In the genomic region with DNA sequence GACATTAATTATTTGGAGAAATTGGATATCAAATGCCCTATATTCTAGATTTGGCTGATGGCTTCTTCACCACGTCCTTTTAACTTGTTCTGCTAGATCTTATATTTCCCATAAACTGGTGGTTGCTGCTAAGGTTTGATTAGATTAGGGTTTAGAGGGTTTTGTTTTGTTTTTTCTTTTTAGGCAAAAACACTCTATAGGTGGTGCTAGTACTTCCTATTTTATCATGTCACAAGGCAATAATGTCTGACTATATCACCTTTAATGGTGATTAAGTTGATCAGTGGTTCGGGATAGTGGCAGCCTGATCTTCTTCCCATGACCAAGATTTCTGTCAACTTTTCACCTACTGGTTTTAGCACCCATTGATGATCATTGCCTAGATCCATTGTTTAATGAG, we compare ENCODE assay signal across 25 cellular contexts.
DNase-seq lines count a peak whose midpoint lies in the region; ATAC-seq, FAIRE-seq and TF ChIP-seq lines count a peak whose summit lies in the region.
"Had no signal": no experiment of that assay in that cellular context is flagged by ENCODE, and none has a peak within 500 bp of the region (broad histone marks: within the 10 kb centered on the region; RNA-seq: fewer than 3 reads in every experiment).

No MANE protein-coding gene starts in this region.

- ATAC-seq in stimulated activated naive CD8-positive, alpha-beta T cell treated with anti-CD3 and anti-CD28 coated beads, Interleukin-15, amount 100 ng/mL, for 72 hours, result no peak
- ATAC-seq in RWPE2 (ENCODE audit: low read depth) (no peak), GM18505 (IDR thresholded peaks at IDR 0.05; ENCODE audit: unreplicated experiment) (no peak)
- ATAC-seq: A549, psoas muscle had no signal

- H3K4me3 Mint-ChIP-seq in stimulated activated naive CD8-positive, alpha-beta T cell treated with anti-CD3 and anti-CD28 coated beads, Interleukin-15, Interleukin-2, amounts not matched to agents 100 ng/mL and 50 ng/mL, for 24 hours, result no peak overlapping the region
- H3K4me3 Mint-ChIP-seq in stimulated activated naive CD8-positive, alpha-beta T cell treated with anti-CD3 and anti-CD28 coated beads, Interleukin-15, amount 100 ng/mL, for 72 hours, result no peak overlapping the region
- H3K4me3 Mint-ChIP-seq in dendritic cell treated with granulocyte-macrophage colony-stimulating factor and Interleukin-4, amounts not matched to agents 40 ng/mL and 50 ng/mL, for 4 days, result no peak overlapping the region
- H3K4me3 Mint-ChIP-seq: neural crest cell had no signal

- H3K36me3 ChIP-seq in RWPE2 (ENCODE audit: low read depth) (no peaks in the 10 kb centered on the region), MG63 (no peaks in the 10 kb centered on the region), small intestine (ENCODE audit: control insufficient read depth in 2 of 2, insufficient read depth in 2 of 2, low read length in 2 of 2) (peaks cover 0 to 1% of the 10 kb centered on the region in 2 donors)
- H3K36me3 ChIP-seq: HAP-1 had no signal

- H3K4me1 ChIP-seq in RWPE2 (ENCODE audit: insufficient read depth, poor library complexity, severe bottlenecking), result peaks cover 10% of the 10 kb centered on the region
- no peaks in the 10 kb centered on the region for H3K4me1 ChIP-seq in small intestine (ENCODE audit: control insufficient read depth in 2 of 2, insufficient read depth in 1 of 2, low read depth in 1 of 2, low read length in 1 of 2)
- H3K4me1 ChIP-seq: HAP-1 had no signal

- H3K27ac Mint-ChIP-seq in stimulated activated naive CD8-positive, alpha-beta T cell treated with anti-CD3 and anti-CD28 coated beads, Interleukin-15, Interleukin-2, amounts not matched to agents 100 ng/mL and 50 ng/mL, for 24 hours, result peak overlapping the region; percentile 78
- no peak overlapping the region for H3K27ac Mint-ChIP-seq in stimulated activated naive CD8-positive, alpha-beta T cell treated with anti-CD3 and anti-CD28 coated beads, Interleukin-15, amount 100 ng/mL, for 72 hours
- H3K27ac Mint-ChIP-seq in dendritic cell treated with granulocyte-macrophage colony-stimulating factor and Interleukin-4, amounts not matched to agents 40 ng/mL and 50 ng/mL, for 4 days, result peak overlapping the region; percentile 42

- H3K4me1 Mint-ChIP-seq in stimulated activated naive CD8-positive, alpha-beta T cell treated with anti-CD3 and anti-CD28 coated beads, Interleukin-15, Interleukin-2, amounts not matched to agents 100 ng/mL and 50 ng/mL, for 24 hours (ENCODE audit: low read depth), result peaks cover 75% of the 10 kb centered on the region
- peaks cover 62% of the 10 kb centered on the region for H3K4me1 Mint-ChIP-seq in stimulated activated naive CD8-positive, alpha-beta T cell treated with anti-CD3 and anti-CD28 coated beads, Interleukin-15, amount 100 ng/mL, for 72 hours
- H3K4me1 Mint-ChIP-seq in dendritic cell treated with granulocyte-macrophage colony-stimulating factor and Interleukin-4, amounts not matched to agents 40 ng/mL and 50 ng/mL, for 4 days (ENCODE audit: low read depth), result peaks cover 72% of the 10 kb centered on the region

- H3K4me3 ChIP-seq in RWPE2 (ENCODE audit: severe bottlenecking) (no peak overlapping the region), MG63 (no peak overlapping the region), small intestine (ENCODE audit: low read depth in 1 of 2, low read length in 2 of 2) (no peak overlapping the region)
- H3K4me3 ChIP-seq: A549, HAP-1, psoas muscle had no signal

- no peaks in the 10 kb centered on the region for H3K9me3 ChIP-seq in RWPE2 (ENCODE audit: severe bottlenecking)
- no peaks in the 10 kb centered on the region for H3K9me3 ChIP-seq in MG63
- no peaks in the 10 kb centered on the region for H3K9me3 ChIP-seq in small intestine (ENCODE audit: control insufficient read depth, low read depth)
- H3K9me3 ChIP-seq: A549, HAP-1, psoas muscle had no signal

- no peaks in the 10 kb centered on the region for H3K9me3 Mint-ChIP-seq in stimulated activated naive CD8-positive, alpha-beta T cell treated with anti-CD3 and anti-CD28 coated beads, Interleukin-15, Interleukin-2, amounts not matched to agents 100 ng/mL and 50 ng/mL, for 24 hours
- H3K9me3 Mint-ChIP-seq in stimulated activated naive CD8-positive, alpha-beta T cell treated with anti-CD3 and anti-CD28 coated beads, Interleukin-15, amount 100 ng/mL, for 72 hours, result no peaks in the 10 kb centered on the region
- H3K9me3 Mint-ChIP-seq in dendritic cell treated with granulocyte-macrophage colony-stimulating factor and Interleukin-4, amounts not matched to agents 40 ng/mL and 50 ng/mL, for 4 days, result no peaks in the 10 kb centered on the region
- H3K9me3 Mint-ChIP-seq: neural crest cell had no signal

- TF ChIP-seq CTCF in RWPE2 (IDR thresholded peaks at IDR 0.05; ENCODE audit: poor library complexity, severe bottlenecking), result peak; percentile 24

- intact Hi-C loops in dendritic cell treated with granulocyte-macrophage colony-stimulating factor and Interleukin-4, amounts not matched to agents 40 ng/mL and 50 ng/mL, for 4 days (cut with micrococcal nuclease), result no loop called here

- WGBS in small intestine, 3 donors, result 70 to 83% (median 76%) methylated on average over 2 of the region's 2 CpGs

- no peak for DNase-seq in stimulated activated naive CD8-positive, alpha-beta T cell treated with anti-CD3 and anti-CD28 coated beads, Interleukin-15, amount 100 ng/mL, for 72 hours
- DNase-seq in RWPE2 (ENCODE audit: low spot score) (no peak), MG63 (no peak), small intestine (no peak)
- DNase-seq in activated CD4-positive, alpha-beta T cell treated with anti-CD3 and anti-CD28 coated beads, Interleukin-2, amount 50 U/mL, for 4 hours, result no peak
- DNase-seq: activated CD4-positive, alpha-beta T cell treated with anti-CD3 and anti-CD28 coated beads for 4 hours; activated CD8-positive, alpha-beta memory T cell treated with anti-CD3 and anti-CD28 coated beads, Interleukin-2, amount 50 U/mL, for 4 hours; activated naive CD4-positive, alpha-beta T cell; DND-41; hypothalamus; kidney; mammary epithelial cell; NCI-H1048; NCI-H2029 treated with DMSO at 0.1 percent for 48 hours; NCI-H524; psoas muscle; stimulated activated CD4-positive, alpha-beta T cell treated with anti-CD3 and anti-CD28 coated beads, Interleukin-12 subunit alpha, Interleukin-12 subunit beta, amount 100 ng/mL, for 4 hours; T1000 had no signal

- H3K27me3 Mint-ChIP-seq in stimulated activated naive CD8-positive, alpha-beta T cell treated with anti-CD3 and anti-CD28 coated beads, Interleukin-15, Interleukin-2, amounts not matched to agents 100 ng/mL and 50 ng/mL, for 24 hours, result no peaks in the 10 kb centered on the region
- no peaks in the 10 kb centered on the region for H3K27me3 Mint-ChIP-seq in stimulated activated naive CD8-positive, alpha-beta T cell treated with anti-CD3 and anti-CD28 coated beads, Interleukin-15, amount 100 ng/mL, for 72 hours
- no peaks in the 10 kb centered on the region for H3K27me3 Mint-ChIP-seq in dendritic cell treated with granulocyte-macrophage colony-stimulating factor and Interleukin-4, amounts not matched to agents 40 ng/mL and 50 ng/mL, for 4 days

- H3K36me3 Mint-ChIP-seq in stimulated activated naive CD8-positive, alpha-beta T cell treated with anti-CD3 and anti-CD28 coated beads, Interleukin-15, Interleukin-2, amounts not matched to agents 100 ng/mL and 50 ng/mL, for 24 hours (ENCODE audit: low read depth), result no peaks in the 10 kb centered on the region
- H3K36me3 Mint-ChIP-seq in dendritic cell treated with granulocyte-macrophage colony-stimulating factor and Interleukin-4, amounts not matched to agents 40 ng/mL and 50 ng/mL, for 4 days (ENCODE audit: low read depth), result peaks cover 3% of the 10 kb centered on the region

- no peak for FAIRE-seq in small intestine (lab: Jason Lieb, UNC)
- FAIRE-seq: A549, kidney had no signal

- H3K27ac ChIP-seq in RWPE2 (ENCODE audit: poor library complexity, severe bottlenecking) (no peak overlapping the region), small intestine (ENCODE audit: low read depth in 1 of 2, low read length in 1 of 2) (no peak overlapping the region)
- H3K27ac ChIP-seq: HL-60, psoas muscle had no signal

- TF ChIP-seq POLR2A in GM18505 (IDR thresholded peaks at IDR 0.05; ENCODE audit: borderline replicate concordance, extremely low read depth, insufficient read depth, insufficient read length), result no peak

- no peaks in the 10 kb centered on the region for H3K27me3 ChIP-seq in RWPE2 (ENCODE audit: insufficient read depth, poor library complexity, severe bottlenecking)
- H3K27me3 ChIP-seq in MG63, result no peaks in the 10 kb centered on the region
- H3K27me3 ChIP-seq in small intestine (ENCODE audit: control insufficient read depth in 2 of 2, insufficient read depth in 2 of 2, low read length in 2 of 2), result no peaks in the 10 kb centered on the region

Comparison
In these comparisons a context has a peak if more than half of its experiments do, and no peak if none do; other contexts are left out.
1. H3K27ac Mint-ChIP-seq: peak in stimulated activated naive CD8-positive, alpha-beta T cell treated with anti-CD3 and anti-CD28 coated beads, Interleukin-15, Interleukin-2, amounts not matched to agents 100 ng/mL and 50 ng/mL, for 24 hours (single experiment) and dendritic cell treated with granulocyte-macrophage colony-stimulating factor and Interleukin-4, amounts not matched to agents 40 ng/mL and 50 ng/mL, for 4 days (single experiment); none in stimulated activated naive CD8-positive, alpha-beta T cell treated with anti-CD3 and anti-CD28 coated beads, Interleukin-15, amount 100 ng/mL, for 72 hours (0 of 2).